Comparison of ENCODE assay signal across 8 cellular contexts in the genomic region with DNA sequence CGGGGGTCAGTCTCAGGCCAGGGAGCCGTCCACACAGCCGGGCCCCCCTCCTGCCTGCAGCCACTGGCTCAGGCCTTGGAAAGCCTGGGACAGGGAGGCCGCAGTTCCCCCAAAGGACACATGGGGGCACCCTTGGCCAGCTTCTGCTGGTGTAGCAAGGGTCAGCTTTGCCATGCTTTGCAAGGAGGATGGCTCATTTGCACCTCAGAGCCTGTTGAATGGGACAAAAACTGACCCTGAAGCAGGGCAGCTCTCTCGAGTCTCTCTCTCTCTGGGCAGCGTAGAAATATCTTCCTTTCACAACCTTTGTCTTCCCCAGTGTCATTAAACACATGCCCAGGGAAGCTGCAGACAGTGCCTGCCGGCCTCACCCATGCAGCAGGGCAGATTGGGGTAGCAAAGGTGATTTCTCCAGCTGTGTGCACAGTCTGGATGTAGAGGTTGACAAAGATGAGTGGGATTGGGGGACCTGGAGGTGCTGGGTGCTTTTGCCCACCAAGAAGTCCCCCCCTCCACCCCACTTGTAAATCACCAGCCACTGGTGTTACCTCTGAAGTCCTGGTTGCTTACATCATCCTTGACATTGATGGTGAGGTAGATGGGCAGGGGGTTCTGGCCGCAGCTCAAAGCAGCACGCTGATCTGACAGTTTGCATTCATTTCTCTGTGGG. TPM values are rescaled to one million over a fixed set of nuclear protein-coding genes. Genes with fewer than 3 reads are reported as not detected.
DNase-seq lines count a peak whose midpoint lies in the region; ATAC-seq and TF ChIP-seq lines count a peak whose summit lies in the region.

No MANE protein-coding gene starts in this region.

- no peak overlapping the region for H3K27ac ChIP-seq in trophoblast cell (ENCODE audit: low read depth, low read length)
- H3K27ac ChIP-seq in upper lobe of left lung, result no peak overlapping the region

- CTCF ChIA-PET in activated naive CD4-positive, alpha-beta T cell treated with anti-CD3 and anti-CD28 coated beads for 36 hours (lab: Charles Lee), result interaction anchor here (0.5 to 6.4 kb wide), 31 partner anchors 8 to 216 kb away, joined by 3 to 94 read pairs (median 5); a partner anchor contains a TSS

- H4K12ac ChIP-seq in trophoblast cell (ENCODE audit: low read depth, low read length), result no peak overlapping the region

- no peak overlapping the region for H2BK5ac ChIP-seq in trophoblast cell (ENCODE audit: low read depth, low read length, poor library complexity)

- H3K36me3 ChIP-seq in trophoblast cell (ENCODE audit: control insufficient read depth in 1 of 2, insufficient read depth in 2 of 2, low read length in 2 of 2) (no peaks in the 10 kb centered on the region), upper lobe of left lung (no peaks in the 10 kb centered on the region)

- H4K91ac ChIP-seq in trophoblast cell (ENCODE audit: low read depth, low read length), result no peak overlapping the region

- TF ChIP-seq CTCF in GM12864 (IDR thresholded peaks at IDR 0.05; ENCODE audit: low read depth, low read length, missing control alignments) (peak; percentile 100), upper lobe of left lung (IDR thresholded peaks at IDR 0.05) (peak; percentile 97 to 99 (median 98))

- intact Hi-C loops in activated naive CD4-positive, alpha-beta T cell treated with anti-CD3 and anti-CD28 coated beads for 36 hours (cut with micrococcal nuclease), result loop anchor here (1.0 to 2.0 kb wide), 4 partner anchors 68 to 481 kb away; no protein-coding TSS in a partner anchor
- intact Hi-C loops in head of caudate nucleus (cut with DNase I), result loop anchor here (5.0 to 10.0 kb wide), 2 partner anchors 73 to 155 kb away; no protein-coding TSS in a partner anchor

- no peak overlapping the region for H3K4me3 Mint-ChIP-seq in activated naive CD4-positive, alpha-beta T cell treated with anti-CD3 and anti-CD28 coated beads for 36 hours

- H3K18ac ChIP-seq in trophoblast cell (ENCODE audit: low read length), result no peak overlapping the region

- no peak for DNase-seq in GM12864 (ENCODE audit: low read depth)
- peak; percentile 80 for DNase-seq in HuH-7 (ENCODE audit: low spot score)
- peak; percentile 93 for DNase-seq in activated naive CD4-positive, alpha-beta T cell treated with anti-CD3 and anti-CD28 coated beads for 36 hours
- DNase-seq in head of caudate nucleus, result peak; percentile 67 to 96 (median 90)
- DNase-seq in trophoblast cell, result peak; percentile 81 to 91
- DNase-seq in upper lobe of left lung, result peak; percentile 75 to 84

- no peaks in the 10 kb centered on the region for H3K9me3 Mint-ChIP-seq in activated naive CD4-positive, alpha-beta T cell treated with anti-CD3 and anti-CD28 coated beads for 36 hours

- no peak overlapping the region for H4K8ac ChIP-seq in trophoblast cell (ENCODE audit: low read depth, low read length)

- ATAC-seq in SK-N-SH treated with all-trans-retinoic acid at 6 μM for 48 hours (peak; percentile 98), upper lobe of left lung (ENCODE audit: low FRiP score in 2 of 2) (peak; percentile 84 to 91), HG03520 (IDR thresholded peaks at IDR 0.05; ENCODE audit: unreplicated experiment) (no peak)

- H3K9ac ChIP-seq in trophoblast cell (ENCODE audit: low read length), result no peak overlapping the region

- no peaks in the 10 kb centered on the region for H3K79me2 ChIP-seq in trophoblast cell (ENCODE audit: control insufficient read depth, insufficient read depth, low read length, poor library complexity)

- WGBS in trophoblast cell (ENCODE audit: extremely low coverage, insufficient coverage, insufficient read length), result no CpG with 5 or more reads among the region's 9 CpGs
- 21% methylated on average over 6 to 9 of the region's 9 CpGs for WGBS in upper lobe of left lung, 2 donors

- H2BK12ac ChIP-seq in trophoblast cell (ENCODE audit: low read length), result no peak overlapping the region

- H3K27me3 Mint-ChIP-seq in activated naive CD4-positive, alpha-beta T cell treated with anti-CD3 and anti-CD28 coated beads for 36 hours (ENCODE audit: low read depth), result peaks cover 3% of the 10 kb centered on the region

- H3K9me3 ChIP-seq in trophoblast cell (ENCODE audit: insufficient read depth, low read depth, low read length) (peaks cover under 1% of the 10 kb centered on the region), upper lobe of left lung (no peaks in the 10 kb centered on the region)

- no peaks in the 10 kb centered on the region for H3K79me1 ChIP-seq in trophoblast cell (ENCODE audit: low read length)

- H3K27ac Mint-ChIP-seq in activated naive CD4-positive, alpha-beta T cell treated with anti-CD3 and anti-CD28 coated beads for 36 hours, result no peak overlapping the region

- H3K23ac ChIP-seq in trophoblast cell (ENCODE audit: low read length), result no peak overlapping the region

- TF ChIP-seq POLR2A in upper lobe of left lung (IDR thresholded peaks at IDR 0.05), result no peak

- no peak overlapping the region for H2AK5ac ChIP-seq in trophoblast cell (ENCODE audit: low read length)

- no peak overlapping the region for H3K4me2 ChIP-seq in trophoblast cell (ENCODE audit: low read length)

- H3K27me3 ChIP-seq in trophoblast cell (ENCODE audit: insufficient read depth, low read length), result no peaks in the 10 kb centered on the region
- no peaks in the 10 kb centered on the region for H3K27me3 ChIP-seq in upper lobe of left lung

- no peak overlapping the region for H2AFZ ChIP-seq in trophoblast cell (ENCODE audit: insufficient read depth, low read length, poor library complexity)

- H3K4me1 Mint-ChIP-seq in activated naive CD4-positive, alpha-beta T cell treated with anti-CD3 and anti-CD28 coated beads for 36 hours (ENCODE audit: low read depth), result no peaks in the 10 kb centered on the region

- H3K4me3 ChIP-seq in GM12864 (ENCODE audit: low read depth, low read length) (no peak overlapping the region), trophoblast cell (ENCODE audit: low read depth, low read length) (no peak overlapping the region), upper lobe of left lung (no peak overlapping the region)

- no peak overlapping the region for H3K14ac ChIP-seq in trophoblast cell (ENCODE audit: low read length)

- H3K4ac ChIP-seq in trophoblast cell (ENCODE audit: low read depth, low read length), result no peak overlapping the region

- H3K4me1 ChIP-seq in trophoblast cell (ENCODE audit: control insufficient read depth in 1 of 2, insufficient read depth in 2 of 2, low read length in 2 of 2) (no peaks in the 10 kb centered on the region), upper lobe of left lung (peaks cover 5 to 7% (median 6%) of the 10 kb centered on the region in 4 donors)

- H3K36me3 Mint-ChIP-seq in activated naive CD4-positive, alpha-beta T cell treated with anti-CD3 and anti-CD28 coated beads for 36 hours (ENCODE audit: low read depth), result no peaks in the 10 kb centered on the region

- no peak for TF ChIP-seq EP300 in upper lobe of left lung (IDR thresholded peaks at IDR 0.05)

- H2BK120ac ChIP-seq in trophoblast cell (ENCODE audit: insufficient read depth, low read length, poor library complexity), result no peak overlapping the region

TF ChIP-seq in SK-N-SH treated with all-trans-retinoic acid at 6 μM for 48 hours, 23 proteins besides CTCF, POLR2A, EP300 and RAD21:
- no peak for TF ChIP-seq RARB (CRISPR knock-in tag; IDR thresholded peaks at IDR 0.05)
- TF ChIP-seq ZNF70 (CRISPR knock-in tag; IDR thresholded peaks at IDR 0.05), result 0 out of 2 replicates have a peak, but pooled peaks have one; percentile 47

RNA-seq across cellular contexts. Expression of a gene that starts 17.4 kb away (rescaled TPM):
- total RNA-seq in activated naive CD4-positive, alpha-beta T cell treated with anti-CD3 and anti-CD28 coated beads for 36 hours, result 10 to 100 TPM; 30.1 to 31.8 TPM
- polyA plus RNA-seq in trophoblast cell (2013), result 18.8 and 19.6 TPM in 2 replicates
- total RNA-seq in upper lobe of left lung, result 10 to 100 TPM; 23.0 to 46.4 (median 31.5) TPM

RNA-seq across cellular contexts. Expression of a gene that starts 31.1 kb away (rescaled TPM):
- not detected for total RNA-seq in activated naive CD4-positive, alpha-beta T cell treated with anti-CD3 and anti-CD28 coated beads for 36 hours
- not detected in 2 replicates for polyA plus RNA-seq in trophoblast cell (2013)
- total RNA-seq in upper lobe of left lung, result 1 to 10 TPM in 2 of 6 donors, under 1 TPM in 2, not detected in 2; 0.13 to 5.2 (median 1.1) TPM
